ENCODE assay signal across 8 cellular contexts in genomic region chr16:4538067-4538385, GRCh38. TPM values are rescaled to one million over a fixed set of nuclear protein-coding genes. Genes with fewer than 3 reads are reported as not detected.
A peak's percentile ranks its signal among the peaks of the same experiment; 100 is the strongest.
DNase-seq lines count a peak whose midpoint lies in the region; ATAC-seq, FAIRE-seq and TF ChIP-seq lines count a peak whose summit lies in the region.

No MANE protein-coding gene starts in this region.

- H3K4me1 ChIP-seq in PC-9 (replicated peaks; ENCODE audit: insufficient read depth): no peaks in the 10 kb centered on the region

- peak overlapping the region; percentile 21 for H3K27ac ChIP-seq in CD4-positive, alpha-beta T cell (ENCODE audit: low read depth, low read length)
- H3K27ac ChIP-seq in PC-9: no peak overlapping the region
- H3K27ac ChIP-seq in neural cell (ENCODE audit: low read length): peak overlapping the region; percentile 85

- H3K27me3 ChIP-seq in CD4-positive, alpha-beta T cell (ENCODE audit: control insufficient read depth, insufficient read depth, low read length): no peaks in the 10 kb centered on the region
- H3K27me3 ChIP-seq in PC-9 (ENCODE audit: insufficient read depth, low read depth): no peaks in the 10 kb centered on the region
- no peaks in the 10 kb centered on the region for H3K27me3 ChIP-seq in neural cell (ENCODE audit: insufficient read depth, low read depth, low read length)

- peak overlapping the region; percentile 84 for H3K9ac ChIP-seq in neural cell (ENCODE audit: low read length)

- H3K9me3 ChIP-seq in CD4-positive, alpha-beta T cell (ENCODE audit: control insufficient read depth, low read length): no peaks in the 10 kb centered on the region
- H3K9me3 ChIP-seq in PC-9 (ENCODE audit: insufficient read depth, low read depth) (peaks cover 13% of the 10 kb centered on the region), neural cell (ENCODE audit: low read length) (no peaks in the 10 kb centered on the region)

- no peaks in the 10 kb centered on the region for H3K27me3 Mint-ChIP-seq in CD4-positive, alpha-beta T cell

- H3K4me2 ChIP-seq in PC-9: peak overlapping the region; percentile 81
- H3K4me2 ChIP-seq in neural cell (ENCODE audit: low read length): no peak overlapping the region

- BruUV-seq in PC-9 (replicated peaks; lab: Mats Ljungman, UMichigan): no TSS peak

- POLR2A ChIA-PET in CD4-positive, alpha-beta T cell (lab: Charles Lee): interaction anchor here (1.0 to 3.8 kb wide), 14 partner anchors 8 to 230 kb away, joined by 3 to 45 read pairs (median 6); partner anchors contain the start of genes ANKS3, CORO7, DNAAF8 and HMOX2
- POLR2A ChIA-PET in PC-9 (lab: Charles Lee; ENCODE audit: unreplicated experiment): interaction anchor here (0.6 kb wide), 1 partner anchor 80 kb away, joined by 29 read pairs; no protein-coding TSS in a partner anchor

- TF ChIP-seq RAD21 in neural cell (conservative IDR thresholded peaks at IDR 0.05): no peak

- H3K4me1 Mint-ChIP-seq in CD4-positive, alpha-beta T cell (ENCODE audit: low read depth): peaks cover 40% of the 10 kb centered on the region

- H3F3A ChIP-seq in PC-9 (ENCODE audit: insufficient read depth, low read depth): peaks cover 13% of the 10 kb centered on the region
- no peaks in the 10 kb centered on the region for H3F3A ChIP-seq in neural cell (ENCODE audit: insufficient read depth, low read length, poor library complexity, severe bottlenecking)

- DNase-seq in CD4-positive, alpha-beta T cell: peak in 1 of 10 experiments; percentile 14
- DNase-seq in PC-9 (no peak), epithelial cell of proximal tubule (ENCODE audit: low read depth) (no peak), urothelium cell line (ENCODE audit: low spot score) (no peak), SW 1271 (lab: John Stamatoyannopoulos, UW) (no peak)

- H3K27ac Mint-ChIP-seq in CD4-positive, alpha-beta T cell: no peak overlapping the region

- H2AFZ ChIP-seq in PC-9 (peak overlapping the region; percentile 93), neural cell (ENCODE audit: low read depth, low read length) (peak overlapping the region; percentile 51)

- H3K79me2 ChIP-seq in PC-9 (ENCODE audit: low read depth) (no peaks in the 10 kb centered on the region), neural cell (replicated peaks; ENCODE audit: insufficient read depth, low read length) (peaks cover 30% of the 10 kb centered on the region)

- ATAC-seq in CD4-positive, alpha-beta T cell (ENCODE audit: poor library complexity): peak; percentile 48
- ATAC-seq in GM21723 (IDR thresholded peaks at IDR 0.05; ENCODE audit: unreplicated experiment) (peak; percentile 31), GM18870 (IDR thresholded peaks at IDR 0.05; ENCODE audit: unreplicated experiment) (no peak)

- H3K4me3 ChIP-seq in PC-9 (peak overlapping the region; percentile 76), epithelial cell of proximal tubule (ENCODE audit: low read depth, low read length) (peak overlapping the region; percentile 81), neural cell (ENCODE audit: low read length) (peak overlapping the region; percentile 99)

- no peak for TF ChIP-seq EP300 in neural cell (conservative IDR thresholded peaks at IDR 0.05; ENCODE audit: poor library complexity, severe bottlenecking)

- CTCF ChIA-PET in CD4-positive, alpha-beta T cell (lab: Charles Lee): interaction anchor here (1.1 to 4.1 kb wide), 5 partner anchors 11 to 62 kb away, joined by 4 to 15 read pairs (median 6); partner anchors contain the start of gene HMOX2
- CTCF ChIA-PET in PC-9 (lab: Charles Lee): no interaction called here

- no peak for FAIRE-seq in urothelium cell line (lab: Jason Lieb, UNC)

- H3K36me3 ChIP-seq in PC-9 (ENCODE audit: low read depth) (no peaks in the 10 kb centered on the region), neural cell (ENCODE audit: insufficient read depth, low read length) (no peaks in the 10 kb centered on the region)

- no peaks in the 10 kb centered on the region for H3K9me3 Mint-ChIP-seq in CD4-positive, alpha-beta T cell

- intact Hi-C loops in CD4-positive, alpha-beta T cell (cut with DNase I, micrococcal nuclease): loop anchor here in 1 of 2 experiments (2.0 to 5.0 kb wide), 2 partner anchors 61 to 79 kb away; partner anchors contain the start of gene HMOX2
- intact Hi-C loops in PC-9 (cut with micrococcal nuclease; ENCODE audit: unreplicated experiment): no loop called here

- no peaks in the 10 kb centered on the region for H4K20me1 ChIP-seq in PC-9 (ENCODE audit: insufficient read depth)
- H4K20me1 ChIP-seq in neural cell (ENCODE audit: insufficient read depth): no peaks in the 10 kb centered on the region

- H3K4me3 Mint-ChIP-seq in CD4-positive, alpha-beta T cell: peak overlapping the region; percentile 80

- H3K9me2 ChIP-seq in PC-9 (ENCODE audit: insufficient read depth): no peaks in the 10 kb centered on the region
- no peaks in the 10 kb centered on the region for H3K9me2 ChIP-seq in neural cell (ENCODE audit: insufficient read depth, low read length)

- H3K36me3 Mint-ChIP-seq in CD4-positive, alpha-beta T cell (ENCODE audit: low read depth): peaks cover 11% of the 10 kb centered on the region

- TF ChIP-seq CTCF in CD4-positive, alpha-beta T cell (IDR thresholded peaks at IDR 0.05): no peak
- TF ChIP-seq CTCF in PC-9 (conservative IDR thresholded peaks at IDR 0.05) (no peak), epithelial cell of proximal tubule (conservative IDR thresholded peaks at IDR 0.05; ENCODE audit: low read depth, low read length) (no peak), neural cell (IDR thresholded peaks at IDR 0.05; ENCODE audit: poor library complexity, severe bottlenecking) (no peak)

TF ChIP-seq in neural cell, 6 proteins besides CTCF, POLR2A, EP300 and RAD21:
- peak; percentile 64 for TF ChIP-seq MXI1 (conservative IDR thresholded peaks at IDR 0.05; ENCODE audit: poor library complexity, severe bottlenecking)
- no peak for TF ChIP-seq POLR2AphosphoS5 (IDR thresholded peaks at IDR 0.05)

RNA-seq across cellular contexts. Expression of gene CDIP1, which starts 0.5 kb away (rescaled TPM):
- 10 to 100 TPM; 19.5 to 22.4 TPM for total RNA-seq in CD4-positive, alpha-beta T cell
- 10.7 and 18.4 TPM in 2 replicates for total RNA-seq in PC-9 (2021)
- 13.8 and 30.3 TPM in 2 replicates for total RNA-seq in epithelial cell of proximal tubule
- polyA plus RNA-seq in neural cell: 16.4 and 18.8 TPM in 2 replicates
- 15.3 and 18.8 TPM in 2 replicates for polyA minus RNA-seq in neural cell

RNA-seq across cellular contexts. Expression of gene C16orf96, which starts 18.1 kb away (rescaled TPM):
- total RNA-seq in CD4-positive, alpha-beta T cell: under 1 TPM; 0.27 to 0.42 TPM
- total RNA-seq in PC-9 (2021): 0.13 and 0.15 TPM in 2 replicates
- total RNA-seq in epithelial cell of proximal tubule: not detected in 2 replicates
- 0.21 and 0.26 TPM in 2 replicates for polyA plus RNA-seq in neural cell
- 0.49 and 0.81 TPM in 2 replicates for polyA minus RNA-seq in neural cell
